13 cellular contexts compared by ENCODE assay signal in the genomic region with DNA sequence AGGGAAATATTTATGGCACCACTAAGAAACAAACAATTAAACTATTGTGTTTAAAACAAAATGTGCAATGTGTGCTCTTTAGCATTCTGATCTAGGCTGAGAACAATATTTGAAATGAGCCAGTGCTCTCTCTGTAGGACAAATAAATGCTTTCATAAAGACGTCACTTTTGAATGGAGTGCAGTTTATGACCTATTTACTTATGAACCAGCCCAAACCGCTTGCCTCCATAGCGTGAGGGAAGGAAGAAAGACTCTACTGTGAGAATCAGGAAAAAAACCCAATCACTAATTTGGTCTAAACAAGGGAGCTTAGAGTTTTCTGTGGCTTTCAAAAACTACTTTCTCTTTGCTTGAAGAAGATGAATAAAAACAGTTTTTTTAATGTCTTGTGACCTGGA. TPM values are rescaled to one million over a fixed set of nuclear protein-coding genes. Genes with fewer than 3 reads are reported as not detected.
DNase-seq lines count a peak whose midpoint lies in the region; ATAC-seq, FAIRE-seq and TF ChIP-seq lines count a peak whose summit lies in the region.
"Had no signal": no experiment of that assay in that cellular context is flagged by ENCODE, and none has a peak within 500 bp of the region (broad histone marks: within the 10 kb centered on the region; RNA-seq: fewer than 3 reads in every experiment).

No MANE protein-coding gene starts in this region.

- no peak for ATAC-seq in GM21447 (IDR thresholded peaks at IDR 0.05; ENCODE audit: unreplicated experiment)
- ATAC-seq in HG02571 (IDR thresholded peaks at IDR 0.05; ENCODE audit: unreplicated experiment), result no peak
- ATAC-seq: GM23338 had no signal

- H3K4me3 ChIP-seq in fibroblast of mammary gland (ENCODE audit: control insufficient read depth, low read depth, low read length) (no peak overlapping the region), rectal smooth muscle tissue (ENCODE audit: low read length) (no peak overlapping the region), spleen (no peak overlapping the region)
- H3K4me3 ChIP-seq: GM23338, tibial artery had no signal

- H3K9ac ChIP-seq in rectal smooth muscle tissue (ENCODE audit: low read length), result no peak overlapping the region

- TF ChIP-seq POLR2A in spleen (IDR thresholded peaks at IDR 0.05), result no peak

- peak overlapping the region; percentile 43 for H3K27ac ChIP-seq in rectal smooth muscle tissue (ENCODE audit: low read depth, low read length)
- H3K27ac ChIP-seq in spleen, result no peak overlapping the region
- H3K27ac ChIP-seq: tibial artery had no signal

- H3K36me3 ChIP-seq in rectal smooth muscle tissue (ENCODE audit: control insufficient read depth, insufficient read depth, low read length) (no peaks in the 10 kb centered on the region), spleen (no peaks in the 10 kb centered on the region)
- H3K36me3 ChIP-seq: tibial artery had no signal

- H3K9me3 ChIP-seq in spleen, result no peaks in the 10 kb centered on the region
- H3K9me3 ChIP-seq: tibial artery had no signal

- peak; percentile 23 for FAIRE-seq in G401.6 (lab: Jason Lieb, UNC)
- FAIRE-seq: D721Med had no signal

- peaks cover 3% of the 10 kb centered on the region for H3K4me1 ChIP-seq in rectal smooth muscle tissue (ENCODE audit: control insufficient read depth, insufficient read depth, low read length)
- peaks cover 0 to 3% (median 0%) of the 10 kb centered on the region in 6 donors for H3K4me1 ChIP-seq in spleen
- H3K4me1 ChIP-seq: tibial artery had no signal

- H3K27me3 ChIP-seq in rectal smooth muscle tissue (ENCODE audit: control insufficient read depth, insufficient read depth, low read length), result no peaks in the 10 kb centered on the region
- peaks cover 0 to 6% (median 0%) of the 10 kb centered on the region in 7 donors for H3K27me3 ChIP-seq in spleen (replicated peaks in 1 of 7)
- H3K27me3 ChIP-seq: tibial artery had no signal

- WGBS in spleen, 5 donors, result 66 to 92% (median 81%) methylated on average over 3 of the region's 3 CpGs

- intact Hi-C loops in spleen (cut with DNase I; ENCODE audit: low total_unique reads), result no loop called here

- TF ChIP-seq CTCF in fibroblast of mammary gland (conservative IDR thresholded peaks at IDR 0.05; ENCODE audit: control insufficient read depth, insufficient read depth, low read depth, low read length) (no peak), spleen (IDR thresholded peaks at IDR 0.05 in 8 of 11, conservative IDR thresholded peaks at IDR 0.05 in 3 of 11) (no peak)

- peak; percentile 18 for DNase-seq in NCI-H2196 treated with DMSO at 0.1 percent for 48 hours (lab: John Stamatoyannopoulos, UW; ENCODE audit: unreplicated experiment)
- peak; percentile 15 for DNase-seq in fibroblast of mammary gland (ENCODE audit: low read depth)
- DNase-seq in COR-L47 (lab: John Stamatoyannopoulos, UW), result no peak
- DNase-seq in spleen, result no peak
- DNase-seq: activated T-cell treated with anti-CD3 and anti-CD28 coated beads, Interleukin-2, amount 50 U/mL, for 24 hours; NCI-H1694 treated with DMSO at 0.1 percent for 48 hours; tibial artery had no signal

RNA-seq across cellular contexts. Expression of a gene that starts 39.4 kb away (rescaled TPM):
- 1,000 to 10,000 TPM in 3 of 7 donors, 100 to 1,000 TPM in 4; 714 to 2,832 (median 962) TPM for total RNA-seq in spleen
- polyA plus RNA-seq in spleen, result 1,000 to 10,000 TPM in 2 of 3 donors, 100 to 1,000 TPM in 1; 809 to 1,355 (median 1,000) TPM

Comparison
In these comparisons a context has a peak if more than half of its experiments do, and no peak if none do; other contexts are left out.
1. DNase-seq: peak in NCI-H2196 treated with DMSO at 0.1 percent for 48 hours (single experiment) and fibroblast of mammary gland (single experiment); none in COR-L47 (single experiment) and spleen (single experiment).